22 cellular contexts compared by ENCODE assay signal in genomic region chrX:12489341-12489740, GRCh38.
"Had no signal": no experiment of that assay in that cellular context is flagged by ENCODE, and none has a peak within 500 bp of the region (broad histone marks: within the 10 kb centered on the region; RNA-seq: fewer than 3 reads in every experiment).

No MANE protein-coding gene starts in this region.

- H3K4me1 ChIP-seq: esophagus squamous epithelium, left lung, spleen, testis, vagina had no signal

- ATAC-seq: activated CD4-positive, CD25-positive, alpha-beta regulatory T cell treated with anti-CD3 and anti-CD28 coated beads, Interleukin-2, amount 50 U/mL, for 24 hours; activated CD8-positive, alpha-beta memory T cell treated with anti-CD3 and anti-CD28 coated beads, Interleukin-2, amount 10 ng/mL, durations not matched to agents 7 days and 5 days; activated T-helper 17 cell treated with anti-CD3 and anti-CD28 coated beads, Interleukin-2, amount 50 U/mL, for 72 hours; left lung had no signal

- DNase-seq: activated CD4-positive, alpha-beta memory T cell treated with anti-CD3 and anti-CD28 coated beads, Interleukin-2, amount 10 ng/mL, durations not matched to agents 7 days and 5 days; activated CD4-positive, alpha-beta T cell treated with anti-CD3 and anti-CD28 coated beads, Interleukin-2, amount 10 ng/mL, durations not matched to agents 24 days and 14 days; activated CD8-positive, alpha-beta memory T cell treated with anti-CD3 and anti-CD28 coated beads, Interleukin-2, amount 10 ng/mL, durations not matched to agents 7 days and 5 days; activated naive CD4-positive, alpha-beta T cell; activated T-cell treated with anti-CD3 and anti-CD28 coated beads, Interleukin-2, amount 50 U/mL, for 24 hours; cerebellar nuclear complex; esophagus squamous epithelium; foreskin fibroblast; left lung; naive B cell; spleen; stimulated activated CD4-positive, alpha-beta T cell treated with anti-CD3 and anti-CD28 coated beads, Interleukin-4, amount 100 ng/mL, for 1 hour; stimulated activated naive CD4-positive, alpha-beta T cell; testis; trophoblast cell had no signal

- H3K4me3 ChIP-seq: coronary artery, esophagus squamous epithelium, left lung, lung, spleen, testis, vagina had no signal

- FAIRE-seq: bronchial epithelial cell had no signal

- H3K9me3 ChIP-seq: esophagus squamous epithelium, left lung, spleen, testis, vagina had no signal

- H3K27me3 ChIP-seq: esophagus squamous epithelium, left lung, testis, vagina had no signal

- H3K27ac ChIP-seq: coronary artery, esophagus squamous epithelium, left lung, spleen, testis, vagina, VCaP had no signal

- H3K36me3 ChIP-seq: esophagus squamous epithelium, left lung, spleen, vagina had no signal
